24 cellular contexts compared by ENCODE assay signal in the genomic region with DNA sequence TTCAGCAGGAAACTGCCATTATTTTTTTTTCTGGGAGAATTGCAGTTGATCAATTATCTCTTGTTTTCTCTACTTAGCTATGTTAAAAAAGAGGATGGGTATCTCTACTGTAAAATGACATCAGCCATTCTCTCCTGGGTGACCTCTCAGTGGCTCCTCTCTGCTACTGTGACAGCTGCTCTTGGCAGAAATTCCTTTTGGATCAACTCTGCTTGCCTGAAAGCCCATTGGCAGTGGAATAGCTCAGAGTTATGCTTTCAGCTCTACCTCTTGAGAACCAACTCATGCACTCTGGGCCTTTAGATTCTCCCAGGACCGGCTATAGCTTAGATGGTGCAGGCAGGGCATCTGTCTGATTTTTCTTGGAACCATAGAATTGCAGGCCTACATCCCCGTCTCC.
"Had no signal": no experiment of that assay in that cellular context is flagged by ENCODE, and none has a peak within 500 bp of the region (broad histone marks: within the 10 kb centered on the region; RNA-seq: fewer than 3 reads in every experiment).

No MANE protein-coding gene starts in this region.

- ATAC-seq: esophagus mucosa; gastrocnemius medialis; lower lobe of right lung; right lobe of liver; stimulated activated effector memory CD8-positive, alpha-beta T cell treated with anti-CD3 and anti-CD28 coated beads, Interleukin-12 subunit alpha, Interleukin-12 subunit beta, amount 100 ng/mL, for 72 hours had no signal

- H3K4me3 ChIP-seq: gastrocnemius medialis, hepatocyte, lower lobe of right lung, right lobe of liver, smooth muscle cell, stomach had no signal

- H3K9me3 ChIP-seq: gastrocnemius medialis, lower lobe of right lung, right lobe of liver, stomach had no signal

- H3K4me3 Mint-ChIP-seq: stimulated activated effector memory CD8-positive, alpha-beta T cell treated with anti-CD3 and anti-CD28 coated beads, Interleukin-12 subunit alpha, Interleukin-12 subunit beta, amount 100 ng/mL, for 72 hours had no signal

- DNase-seq: activated CD4-positive, alpha-beta T cell treated with anti-CD3 and anti-CD28 coated beads, Interleukin-2, amount 50 U/mL, for 1 hour; activated CD4-positive, CD25-positive, alpha-beta regulatory T cell treated with anti-CD3 and anti-CD28 coated beads, Interleukin-2, amount 50 U/mL, for 72 hours; activated CD8-positive, alpha-beta memory T cell treated with anti-CD3 and anti-CD28 coated beads, Interleukin-2, amount 50 U/mL, for 4 hours; activated effector memory CD4-positive, alpha-beta T cell treated with anti-CD3 and anti-CD28 coated beads, Interleukin-2, amount 50 U/mL, for 16 hours; activated naive CD4-positive, alpha-beta T cell treated with anti-CD3 and anti-CD28 coated beads, Interleukin-2, amount 50 U/mL, for 16 hours; activated T-cell treated with anti-CD3 and anti-CD28 coated beads, Interleukin-2, amount 50 U/mL, for 48 hours; aorta; brain microvascular endothelial cell; cerebellar nuclear complex; effector CD4-positive, alpha-beta T cell; gastrocnemius medialis; lower lobe of right lung; midbrain; right lobe of liver; stimulated activated CD4-positive, alpha-beta T cell treated with anti-CD3 and anti-CD28 coated beads, Interleukin-4, amount 100 ng/mL, for 24 hours; stomach; T-helper 1 cell; T-helper 9 cell; trophoblast cell had no signal

- H3K27ac Mint-ChIP-seq: progenitor cell of endocrine pancreas; stimulated activated effector memory CD8-positive, alpha-beta T cell treated with anti-CD3 and anti-CD28 coated beads, Interleukin-12 subunit alpha, Interleukin-12 subunit beta, amount 100 ng/mL, for 72 hours had no signal

- H3K79me2 ChIP-seq: hepatocyte had no signal

- H3K9me3 Mint-ChIP-seq: stimulated activated effector memory CD8-positive, alpha-beta T cell treated with anti-CD3 and anti-CD28 coated beads, Interleukin-12 subunit alpha, Interleukin-12 subunit beta, amount 100 ng/mL, for 72 hours had no signal

- H3K36me3 Mint-ChIP-seq: stimulated activated effector memory CD8-positive, alpha-beta T cell treated with anti-CD3 and anti-CD28 coated beads, Interleukin-12 subunit alpha, Interleukin-12 subunit beta, amount 100 ng/mL, for 72 hours had no signal

- H3K27me3 Mint-ChIP-seq: progenitor cell of endocrine pancreas had no signal

- H3K27me3 ChIP-seq: brain microvascular endothelial cell, gastrocnemius medialis, hepatocyte, right lobe of liver, stomach had no signal

- H2AFZ ChIP-seq: hepatocyte had no signal

- H3K4me2 ChIP-seq: hepatocyte, smooth muscle cell had no signal

- H3K36me3 ChIP-seq: brain microvascular endothelial cell, gastrocnemius medialis, lower lobe of right lung, right lobe of liver, stomach had no signal

- H3K4me1 ChIP-seq: lower lobe of right lung, right lobe of liver, stomach had no signal

- H3K27ac ChIP-seq: brain microvascular endothelial cell, gastrocnemius medialis, hepatocyte, lower lobe of right lung, right lobe of liver, stomach had no signal
